ENCODE assay signal across 30 cellular contexts in the genomic region with DNA sequence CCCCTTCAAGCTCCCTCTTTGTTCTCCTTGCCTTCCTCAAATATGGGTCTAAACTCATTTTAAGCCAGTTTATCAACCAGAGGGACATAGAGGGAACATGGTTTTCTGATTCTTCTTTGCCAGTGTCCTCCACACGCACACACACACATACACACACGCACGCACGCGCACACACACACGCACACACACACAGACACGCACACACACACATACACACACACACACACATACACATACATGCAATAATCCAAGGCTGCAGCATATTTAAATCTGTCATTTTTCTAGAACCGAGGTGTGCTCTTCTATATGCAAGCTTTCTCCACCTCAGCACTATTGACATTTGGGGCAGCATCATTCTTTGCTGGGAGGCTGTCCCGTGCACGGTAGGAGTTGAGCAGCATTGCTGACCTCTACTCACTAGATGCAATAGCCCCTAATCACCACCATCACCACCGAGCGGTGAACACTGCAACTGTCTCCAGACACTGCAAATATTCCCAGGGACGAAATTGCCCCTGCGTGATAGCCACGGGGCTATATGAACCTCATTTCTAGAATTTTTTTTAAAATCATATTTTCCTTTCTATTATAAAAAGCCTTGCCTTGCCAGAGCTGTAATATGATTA. TPM values are rescaled to one million over a fixed set of nuclear protein-coding genes. Genes with fewer than 3 reads are reported as not detected.
A peak's percentile ranks its signal among the peaks of the same experiment; 100 is the strongest.
DNase-seq lines count a peak whose midpoint lies in the region; ATAC-seq, FAIRE-seq and TF ChIP-seq lines count a peak whose summit lies in the region.
"Had no signal": no experiment of that assay in that cellular context is flagged by ENCODE, and none has a peak within 500 bp of the region (broad histone marks: within the 10 kb centered on the region; RNA-seq: fewer than 3 reads in every experiment).

No MANE protein-coding gene starts in this region.

- no peak for TF ChIP-seq CTCF in GM12878 (IDR thresholded peaks at IDR 0.05 in 2 of 3, conservative IDR thresholded peaks at IDR 0.05 in 1 of 3; ENCODE audit: control insufficient read depth in 2 of 3, extremely low read depth in 1 of 3, insufficient read depth in 1 of 3, low read depth in 3 of 3, low read length in 3 of 3)

- H3K4me3 ChIP-seq in GM12878: no peak overlapping the region
- H3K4me3 ChIP-seq: esophagus muscularis mucosa, mucosa of descending colon, prostate gland, skin epidermis, tibial artery had no signal

- RAD21 ChIA-PET in GM12878 (lab: Charles Lee; ENCODE audit: unreplicated experiment): no interaction called here

- no peaks in the 10 kb centered on the region for H3K9me3 ChIP-seq in GM12878 (replicated peaks; ENCODE audit: control insufficient read depth, insufficient read depth, low read length)
- H3K9me3 ChIP-seq: esophagus muscularis mucosa, mucosa of descending colon, prostate gland, tibial artery had no signal

- H3K4me1 Mint-ChIP-seq in stimulated activated naive CD8-positive, alpha-beta T cell treated with anti-CD3 and anti-CD28 coated beads, Interleukin-15, Interleukin-2, amounts not matched to agents 100 ng/mL and 50 ng/mL, for 24 hours (ENCODE audit: low read depth): peaks cover 95% of the 10 kb centered on the region
- H3K4me1 Mint-ChIP-seq: neural crest cell had no signal

- H3K4me1 ChIP-seq in GM12878 (ENCODE audit: control insufficient read depth, insufficient read depth, low read length): peaks cover 12% of the 10 kb centered on the region
- H3K4me1 ChIP-seq: esophagus muscularis mucosa, prostate gland, tibial artery had no signal

- H3K4me3 Mint-ChIP-seq in stimulated activated naive CD8-positive, alpha-beta T cell treated with anti-CD3 and anti-CD28 coated beads, Interleukin-15, Interleukin-2, amounts not matched to agents 100 ng/mL and 50 ng/mL, for 24 hours: peak overlapping the region; percentile 76
- H3K4me3 Mint-ChIP-seq: HFFc6, neural crest cell had no signal

- no peaks in the 10 kb centered on the region for H3K27me3 ChIP-seq in GM12878 (replicated peaks in 1 of 2; ENCODE audit: control insufficient read depth in 2 of 2, insufficient read depth in 2 of 2, low read length in 1 of 2)

- no peaks in the 10 kb centered on the region for H3K27me3 Mint-ChIP-seq in stimulated activated naive CD8-positive, alpha-beta T cell treated with anti-CD3 and anti-CD28 coated beads, Interleukin-15, Interleukin-2, amounts not matched to agents 100 ng/mL and 50 ng/mL, for 24 hours

- no peak overlapping the region for H3K9ac ChIP-seq in GM12878 (ENCODE audit: control insufficient read depth, insufficient read depth, low read length)

- H3K27ac ChIP-seq in GM12878 (ENCODE audit: control insufficient read depth, insufficient read depth): no peak overlapping the region
- H3K27ac ChIP-seq: esophagus muscularis mucosa, prostate gland, RWPE1, tibial artery had no signal

- intact Hi-C loops in GM12878 (cut with micrococcal nuclease; ENCODE audit: unreplicated experiment): no loop called here

- WGBS in GM12878 (ENCODE audit: insufficient coverage, insufficient replicate concordance, low lambda C conversion rate, missing lambda C conversion rate): 68% methylated on average over 15 of the region's 15 CpGs

- in situ Hi-C loops in GM12878 (cut with MboI): no loop called here

- no peaks in the 10 kb centered on the region for H3K36me3 ChIP-seq in GM12878 (ENCODE audit: control insufficient read depth in 2 of 2, insufficient read depth in 2 of 2, low read length in 1 of 2)
- H3K36me3 ChIP-seq: esophagus muscularis mucosa, prostate gland, tibial artery had no signal

- SMC1A ChIA-PET in GM12878 (lab: Charles Lee; ENCODE audit: uncharacterized antibody, unreplicated experiment): no interaction called here

- no peak for TF ChIP-seq RAD21 in GM12878 (IDR thresholded peaks at IDR 0.05; ENCODE audit: insufficient read depth, low read depth, low read length)

- BruUV-seq in GM12878 (replicated peaks; lab: Mats Ljungman, UMichigan): no TSS peak

- H2AFZ ChIP-seq in GM12878 (ENCODE audit: control insufficient read depth, low read depth, low read length): no peak overlapping the region

- no peak for TF ChIP-seq POLR2A in GM12878 (IDR thresholded peaks at IDR 0.05; ENCODE audit: low read depth, low read length)

- no peak for ATAC-seq in stimulated activated naive CD8-positive, alpha-beta T cell treated with anti-CD3 and anti-CD28 coated beads, Interleukin-15, Interleukin-2, amounts not matched to agents 100 U/mL and 50 U/mL, for 24 hours
- ATAC-seq in GM12878 (no peak), GM21390 (IDR thresholded peaks at IDR 0.05; ENCODE audit: unreplicated experiment) (no peak)
- ATAC-seq: mucosa of descending colon had no signal

- DNase-seq in NCI-H146 (lab: John Stamatoyannopoulos, UW) (peak; percentile 17), NCI-H146 treated with DMSO at 0.1 percent for 48 hours (lab: John Stamatoyannopoulos, UW; ENCODE audit: unreplicated experiment) (no peak), GM12878 (ENCODE audit: low read depth, low spot score) (no peak), GF-D8 (lab: John Stamatoyannopoulos, UW) (no peak), NCI-H345 (lab: John Stamatoyannopoulos, UW) (no peak)
- DNase-seq in stimulated activated naive CD8-positive, alpha-beta T cell treated with anti-CD3 and anti-CD28 coated beads, Interleukin-15, Interleukin-2, amounts not matched to agents 100 U/mL and 50 U/mL, for 24 hours: no peak
- DNase-seq: 8988T; activated CD8-positive, alpha-beta memory T cell treated with anti-CD3 and anti-CD28 coated beads for 24 hours; AML-193; effector memory CD4-positive, alpha-beta T cell; HFFc6; hippocampal formation; mucosa of descending colon; MV-4-11; NCI-H187; stimulated activated naive CD4-positive, alpha-beta T cell treated with Interleukin-2 at 50 U/mL for 16 hours; T-helper 9 cell; tibial artery had no signal

- peaks cover 98% of the 10 kb centered on the region for H3K36me3 Mint-ChIP-seq in stimulated activated naive CD8-positive, alpha-beta T cell treated with anti-CD3 and anti-CD28 coated beads, Interleukin-15, Interleukin-2, amounts not matched to agents 100 ng/mL and 50 ng/mL, for 24 hours (ENCODE audit: low read depth)

- H3K4me2 ChIP-seq in GM12878 (ENCODE audit: control insufficient read depth, insufficient read depth): no peak overlapping the region

- no peak for TF ChIP-seq EP300 in GM12878 (IDR thresholded peaks at IDR 0.05; ENCODE audit: borderline replicate concordance in 1 of 2, control insufficient read depth in 1 of 2, low read depth in 2 of 2, low read length in 2 of 2)

- POLR2A ChIA-PET in GM12878 (lab: Charles Lee): interaction anchor here (0.7 kb wide), 1 partner anchor 11 kb away, joined by 3 read pairs; no protein-coding TSS in a partner anchor

- CTCF ChIA-PET in GM12878 (lab: Yijun Ruan, JAX): interaction anchor here (1.0 to 1.1 kb wide), 2 partner anchors 12 to 416 kb away, joined by 5 read pairs; no protein-coding TSS in a partner anchor

- no peak for FAIRE-seq in GM12878 (lab: Jason Lieb, UNC)
- FAIRE-seq: colon, frontal cortex, HTR-8/SVneo, islet of Langerhans had no signal

- no peaks in the 10 kb centered on the region for H3K9me3 Mint-ChIP-seq in stimulated activated naive CD8-positive, alpha-beta T cell treated with anti-CD3 and anti-CD28 coated beads, Interleukin-15, Interleukin-2, amounts not matched to agents 100 ng/mL and 50 ng/mL, for 24 hours
- H3K9me3 Mint-ChIP-seq: activated T-helper 2 cell treated with anti-CD3 and anti-CD28 coated beads, Interferon-gamma antibody, Interleukin-2, Interleukin-4, amounts not matched to agents 10 μg/mL and 5 μg/mL and 100 μg/mL, durations not matched to agents 14 hours and 24 hours and 36 hours; HFFc6; neural crest cell had no signal

- no peaks in the 10 kb centered on the region for H3K79me2 ChIP-seq in GM12878 (ENCODE audit: control insufficient read depth, insufficient read depth, low read length)

- H3K27ac Mint-ChIP-seq in stimulated activated naive CD8-positive, alpha-beta T cell treated with anti-CD3 and anti-CD28 coated beads, Interleukin-15, Interleukin-2, amounts not matched to agents 100 ng/mL and 50 ng/mL, for 24 hours: peak overlapping the region; percentile 98
- H3K27ac Mint-ChIP-seq: activated T-helper 2 cell treated with anti-CD3 and anti-CD28 coated beads, Interferon-gamma antibody, Interleukin-2, Interleukin-4, amounts not matched to agents 10 μg/mL and 5 μg/mL and 100 μg/mL, durations not matched to agents 14 hours and 24 hours and 36 hours; HFFc6 had no signal

- no peaks in the 10 kb centered on the region for H4K20me1 ChIP-seq in GM12878 (ENCODE audit: control insufficient read depth, insufficient read depth)

RNA-seq across cellular contexts. Expression of a gene that starts 8.0 kb away (rescaled TPM):
- 22.8 and 24.3 TPM in 2 replicates for total RNA-seq in GM12878 (2013; cell fraction: nucleolus; rRNA removed)
- 4.0 and 4.4 TPM in 2 replicates for total RNA-seq in GM12878 (2014; rRNA removed)
- total RNA-seq in GM12878 (2014; rRNA removed; fragmentation: Illumina TruSeq; extraction: Trizol): 5.9 and 7.0 TPM in 2 replicates
- total RNA-seq in GM12878 (2021): 5.6 and 7.6 TPM in 2 replicates
- polyA plus RNA-seq in GM12878 (2011; ENCODE audit: low read depth): 0.33 TPM
- 24.7 and 25.6 TPM in 2 replicates for polyA plus RNA-seq in GM12878 (2011; rRNA removed)
- 17.5 and 21.8 TPM in 2 replicates for polyA plus RNA-seq in GM12878 (2011; cell fraction: cytosol; rRNA removed)
- 7.0 and 7.8 TPM in 2 replicates for polyA plus RNA-seq in GM12878 (2011; cell fraction: nucleus; rRNA removed)
- 1.1 and 1.2 TPM in 2 replicates for polyA plus RNA-seq in GM12878 (2012)
- polyA plus RNA-seq in GM12878 (2014; fragmentation: Illumina TruSeq; extraction: Trizol): 5.4 and 5.7 TPM in 2 replicates
- 1 to 10 TPM; 7.5 to 9.2 TPM for polyA plus RNA-seq in GM12878 (2014; fragmentation: Nextera tagmentation; extraction: Ambion mirVana)
- 4.0 and 5.9 TPM in 2 replicates for polyA plus RNA-seq in GM12878 (2014; rRNA removed)
- polyA plus RNA-seq in GM12878 (2016; fragmentation: Nextera tagmentation; extraction: Ambion mirVana): 1 to 10 TPM; 2.0 to 2.2 TPM
- polyA minus RNA-seq in GM12878 (2011; rRNA and poly(A)+ RNA removed): 36.5 and 45.8 TPM in 2 replicates
- 9.9 and 10.0 TPM in 2 replicates for polyA minus RNA-seq in GM12878 (2011; cell fraction: cytosol; rRNA and poly(A)+ RNA removed)
- polyA minus RNA-seq in GM12878 (2011; cell fraction: nucleus; rRNA and poly(A)+ RNA removed): 4.0 and 6.0 TPM in 2 replicates
- total RNA-seq: frontal cortex, HFFc6, prostate gland had no signal

RNA-seq across cellular contexts. Expression of a gene that starts 28.9 kb away (rescaled TPM):
- total RNA-seq in GM12878 (2013; cell fraction: nucleolus; rRNA removed): 40.2 and 45.4 TPM in 2 replicates
- total RNA-seq in GM12878 (2014; rRNA removed) (267 and 294 TPM in 2 replicates), GM12878 (2014; rRNA removed; fragmentation: Illumina TruSeq; extraction: Trizol) (293 and 296 TPM in 2 replicates), GM12878 (2021) (405 and 406 TPM in 2 replicates)
- 273 TPM for polyA plus RNA-seq in GM12878 (2011; ENCODE audit: low read depth)
- polyA plus RNA-seq in GM12878 (2011; rRNA removed) (523 and 619 TPM in 2 replicates), GM12878 (2014; fragmentation: Illumina TruSeq; extraction: Trizol) (391 and 465 TPM in 2 replicates), GM12878 (2014; fragmentation: Nextera tagmentation; extraction: Ambion mirVana) (1,000 to 10,000 TPM in 1 of 2 experiments, 100 to 1,000 TPM in 1; 948 to 1,056 TPM), GM12878 (2014; rRNA removed) (416 and 466 TPM in 2 replicates), GM12878 (2016; fragmentation: Nextera tagmentation; extraction: Ambion mirVana) (100 to 1,000 TPM; 717 to 720 TPM)
- polyA plus RNA-seq in GM12878 (2011; cell fraction: cytosol; rRNA removed): 271 and 290 TPM in 2 replicates
- polyA plus RNA-seq in GM12878 (2011; cell fraction: nucleus; rRNA removed): 199 and 211 TPM in 2 replicates
- polyA plus RNA-seq in GM12878 (2012): 355 and 386 TPM in 2 replicates
- polyA minus RNA-seq in GM12878 (2011; rRNA and poly(A)+ RNA removed): 130 and 135 TPM in 2 replicates
- polyA minus RNA-seq in GM12878 (2011; cell fraction: cytosol; rRNA and poly(A)+ RNA removed): 54.5 and 67.0 TPM in 2 replicates
- 26.0 and 41.7 TPM in 2 replicates for polyA minus RNA-seq in GM12878 (2011; cell fraction: nucleus; rRNA and poly(A)+ RNA removed)
